ENCODE assay signal across 11 cellular contexts in genomic region chr13:76828316-76828741, GRCh38. TPM values are rescaled to one million over a fixed set of nuclear protein-coding genes. Genes with fewer than 3 reads are reported as not detected.
A peak's percentile ranks its signal among the peaks of the same experiment; 100 is the strongest.
DNase-seq lines count a peak whose midpoint lies in the region; ATAC-seq and TF ChIP-seq lines count a peak whose summit lies in the region.
"Had no signal": no experiment of that assay in that cellular context is flagged by ENCODE, and none has a peak within 500 bp of the region (broad histone marks: within the 10 kb centered on the region; RNA-seq: fewer than 3 reads in every experiment).

No MANE protein-coding gene starts in this region.

- H3K9me3 ChIP-seq in HAP-1 (no peaks in the 10 kb centered on the region), vagina (no peaks in the 10 kb centered on the region)
- H3K9me3 ChIP-seq: thyroid gland had no signal

- DNase-seq in epithelial cell of esophagus (ENCODE audit: low read depth), result peak; percentile 59
- no peak for DNase-seq in HAP-1 (ENCODE audit: low spot score in 2 of 2)
- DNase-seq in vagina (ENCODE audit: extremely low spot score in 2 of 2), result no peak
- no peak for DNase-seq in SIG-M5 treated with dmso at 0.1 percent for 504 hours (lab: John Stamatoyannopoulos, UW; ENCODE audit: unreplicated experiment)
- no peak for DNase-seq in T1000 (lab: John Stamatoyannopoulos, UW)
- DNase-seq: immature natural killer cell, thyroid gland, WERI-Rb-1 had no signal

- in situ Hi-C loops in HAP-1 (cut with MboI; ENCODE audit: low sequenced_read_pairs), result no loop called here

- H3K27ac ChIP-seq in vagina, result no peak overlapping the region
- H3K27ac ChIP-seq: thyroid gland, WERI-Rb-1 had no signal

- H3K36me3 ChIP-seq in HAP-1 (replicated peaks) (no peaks in the 10 kb centered on the region), vagina (no peaks in the 10 kb centered on the region)
- H3K36me3 ChIP-seq: thyroid gland, WERI-Rb-1 had no signal

- TF ChIP-seq POLR2A in GM18505 (IDR thresholded peaks at IDR 0.05; ENCODE audit: borderline replicate concordance, extremely low read depth, insufficient read depth, insufficient read length) (no peak), vagina (IDR thresholded peaks at IDR 0.05) (no peak)

- ATAC-seq in GM18505 (IDR thresholded peaks at IDR 0.05; ENCODE audit: unreplicated experiment) (peak; percentile 51), GM19452 (IDR thresholded peaks at IDR 0.05; ENCODE audit: unreplicated experiment) (peak; percentile 66), HG03103 (IDR thresholded peaks at IDR 0.05; ENCODE audit: low read depth, unreplicated experiment) (peak; percentile 38)

- H3K4me1 ChIP-seq in HAP-1 (no peaks in the 10 kb centered on the region), vagina (peaks cover 21% of the 10 kb centered on the region)
- H3K4me1 ChIP-seq: thyroid gland had no signal

- intact Hi-C loops in vagina (cut with DNase I), result no loop called here

- no peak for TF ChIP-seq CTCF in epithelial cell of esophagus (IDR thresholded peaks at IDR 0.05; ENCODE audit: insufficient read depth, low read depth, low read length, missing control alignments)
- no peak for TF ChIP-seq CTCF in vagina (IDR thresholded peaks at IDR 0.05)

- H3K27me3 ChIP-seq in HAP-1 (ENCODE audit: low read depth) (no peaks in the 10 kb centered on the region), vagina (no peaks in the 10 kb centered on the region)
- H3K27me3 ChIP-seq: thyroid gland had no signal

- no peak overlapping the region for H3K4me3 ChIP-seq in epithelial cell of esophagus (ENCODE audit: low read length)
- H3K4me3 ChIP-seq in HAP-1, result no peak overlapping the region
- no peak overlapping the region for H3K4me3 ChIP-seq in vagina
- H3K4me3 ChIP-seq: thyroid gland had no signal

RNA-seq across cellular contexts. Expression of gene KCTD12, which starts 57.9 kb away (rescaled TPM):
- 57.2 TPM for total RNA-seq in vagina
